In genomic region chr1:107318932-107319331, GRCh38 we compare ENCODE assay signal across 14 cellular contexts.
"Had no signal": no experiment of that assay in that cellular context is flagged by ENCODE, and none has a peak within 500 bp of the region (broad histone marks: within the 10 kb centered on the region; RNA-seq: fewer than 3 reads in every experiment).

No MANE protein-coding gene starts in this region.

- ATAC-seq: activated CD4-positive, CD25-positive, alpha-beta regulatory T cell treated with anti-CD3 and anti-CD28 coated beads, Interleukin-2, amount 50 U/mL, for 24 hours; naive thymus-derived CD4-positive, alpha-beta T cell had no signal

- DNase-seq: activated naive CD4-positive, alpha-beta T cell treated with anti-CD3 and anti-CD28 coated beads, Interleukin-2, amount 10 ng/mL, durations not matched to agents 7 days and 5 days; effector CD4-positive, alpha-beta T cell; kidney glomerular epithelial cell; naive thymus-derived CD4-positive, alpha-beta T cell; posterior cingulate gyrus; tibial artery had no signal

- H3K36me3 ChIP-seq: neutrophil, right atrium auricular region, tibial artery had no signal

- H3K27ac ChIP-seq: coronary artery, epithelial cell of prostate, hepatocyte, neutrophil, right atrium auricular region, skin epidermis, tibial artery had no signal

- H3K4me1 ChIP-seq: right atrium auricular region, tibial artery had no signal

- H3K9me3 ChIP-seq: neutrophil, right atrium auricular region, tibial artery had no signal

- H3K4me3 ChIP-seq: coronary artery, hepatocyte, lung, right atrium auricular region, skin epidermis, tibial artery had no signal

- H3K27me3 ChIP-seq: hepatocyte, neutrophil, right atrium auricular region, tibial artery had no signal
